1 cellular context compared by ENCODE assay signal in the genomic region with DNA sequence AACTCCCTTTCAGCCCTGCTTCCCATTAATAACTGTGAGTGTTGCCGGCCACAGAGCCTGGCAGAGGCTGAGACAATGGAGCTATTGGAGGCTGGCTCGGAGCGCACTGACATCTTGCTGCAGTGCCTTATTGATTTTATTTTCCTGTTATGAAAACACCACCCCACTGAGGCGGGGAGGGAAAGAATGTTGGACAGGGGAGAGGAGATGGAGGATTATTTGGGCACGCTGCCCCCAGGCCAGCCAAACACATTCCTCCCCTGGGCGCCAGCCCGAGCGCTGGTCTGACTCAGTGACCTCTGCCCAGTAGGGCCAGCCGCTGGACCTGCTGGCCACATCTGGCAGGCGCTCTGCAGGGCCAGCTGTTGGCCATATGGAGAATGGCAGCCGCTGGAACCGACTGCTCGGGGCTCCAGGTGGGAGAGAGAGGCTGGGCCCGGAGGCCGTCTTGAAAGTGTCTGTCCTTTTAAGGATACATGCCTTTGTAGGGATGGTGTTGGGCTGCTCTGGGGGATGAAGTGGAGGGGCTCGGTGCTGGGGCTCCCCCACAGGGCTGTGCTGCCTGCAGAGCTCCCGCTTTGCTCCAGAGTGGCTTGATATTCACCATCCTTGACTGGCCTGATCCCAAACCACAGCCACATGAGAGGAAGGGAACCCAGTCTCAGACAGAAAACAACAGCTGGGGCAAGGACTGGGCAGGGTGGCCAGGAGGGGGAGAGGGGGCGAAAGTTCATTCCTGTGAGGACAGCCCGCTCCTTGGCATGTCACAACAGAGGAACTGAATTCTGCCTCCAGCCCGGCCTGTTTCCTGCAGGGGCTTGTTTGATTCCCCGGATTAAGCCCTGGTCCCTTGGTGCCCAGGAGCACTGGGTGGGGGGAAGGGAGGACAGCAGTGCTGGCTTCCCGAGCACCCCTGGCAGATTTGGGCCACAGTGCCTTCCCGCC.
TF ChIP-seq lines count a peak whose summit lies in the region.

No MANE protein-coding gene starts in this region.

TF ChIP-seq in WTC11, 78 proteins besides CTCF, POLR2A, EP300 and RAD21 (continued from another document):
- TF ChIP-seq, protein P1, sequence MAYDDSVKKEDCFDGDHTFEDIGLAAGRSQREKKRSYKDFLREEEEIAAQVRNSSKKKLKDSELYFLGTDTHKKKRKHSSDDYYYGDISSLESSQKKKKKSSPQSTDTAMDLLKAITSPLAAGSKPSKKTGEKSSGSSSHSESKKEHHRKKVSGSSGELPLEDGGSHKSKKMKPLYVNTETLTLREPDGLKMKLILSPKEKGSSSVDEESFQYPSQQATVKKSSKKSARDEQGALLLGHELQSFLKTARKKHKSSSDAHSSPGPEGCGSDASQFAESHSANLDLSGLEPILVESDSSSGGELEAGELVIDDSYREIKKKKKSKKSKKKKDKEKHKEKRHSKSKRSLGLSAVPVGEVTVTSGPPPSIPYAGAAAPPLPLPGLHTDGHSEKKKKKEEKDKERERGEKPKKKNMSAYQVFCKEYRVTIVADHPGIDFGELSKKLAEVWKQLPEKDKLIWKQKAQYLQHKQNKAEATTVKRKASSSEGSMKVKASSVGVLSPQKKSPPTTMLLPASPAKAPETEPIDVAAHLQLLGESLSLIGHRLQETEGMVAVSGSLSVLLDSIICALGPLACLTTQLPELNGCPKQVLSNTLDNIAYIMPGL (CRISPR knock-in tag; IDR thresholded peaks at IDR 0.05): no peak
- TF ChIP-seq ZNF263 (CRISPR knock-in tag; IDR thresholded peaks at IDR 0.05; ENCODE audit: low read depth): no peak
- TF ChIP-seq, protein P2, sequence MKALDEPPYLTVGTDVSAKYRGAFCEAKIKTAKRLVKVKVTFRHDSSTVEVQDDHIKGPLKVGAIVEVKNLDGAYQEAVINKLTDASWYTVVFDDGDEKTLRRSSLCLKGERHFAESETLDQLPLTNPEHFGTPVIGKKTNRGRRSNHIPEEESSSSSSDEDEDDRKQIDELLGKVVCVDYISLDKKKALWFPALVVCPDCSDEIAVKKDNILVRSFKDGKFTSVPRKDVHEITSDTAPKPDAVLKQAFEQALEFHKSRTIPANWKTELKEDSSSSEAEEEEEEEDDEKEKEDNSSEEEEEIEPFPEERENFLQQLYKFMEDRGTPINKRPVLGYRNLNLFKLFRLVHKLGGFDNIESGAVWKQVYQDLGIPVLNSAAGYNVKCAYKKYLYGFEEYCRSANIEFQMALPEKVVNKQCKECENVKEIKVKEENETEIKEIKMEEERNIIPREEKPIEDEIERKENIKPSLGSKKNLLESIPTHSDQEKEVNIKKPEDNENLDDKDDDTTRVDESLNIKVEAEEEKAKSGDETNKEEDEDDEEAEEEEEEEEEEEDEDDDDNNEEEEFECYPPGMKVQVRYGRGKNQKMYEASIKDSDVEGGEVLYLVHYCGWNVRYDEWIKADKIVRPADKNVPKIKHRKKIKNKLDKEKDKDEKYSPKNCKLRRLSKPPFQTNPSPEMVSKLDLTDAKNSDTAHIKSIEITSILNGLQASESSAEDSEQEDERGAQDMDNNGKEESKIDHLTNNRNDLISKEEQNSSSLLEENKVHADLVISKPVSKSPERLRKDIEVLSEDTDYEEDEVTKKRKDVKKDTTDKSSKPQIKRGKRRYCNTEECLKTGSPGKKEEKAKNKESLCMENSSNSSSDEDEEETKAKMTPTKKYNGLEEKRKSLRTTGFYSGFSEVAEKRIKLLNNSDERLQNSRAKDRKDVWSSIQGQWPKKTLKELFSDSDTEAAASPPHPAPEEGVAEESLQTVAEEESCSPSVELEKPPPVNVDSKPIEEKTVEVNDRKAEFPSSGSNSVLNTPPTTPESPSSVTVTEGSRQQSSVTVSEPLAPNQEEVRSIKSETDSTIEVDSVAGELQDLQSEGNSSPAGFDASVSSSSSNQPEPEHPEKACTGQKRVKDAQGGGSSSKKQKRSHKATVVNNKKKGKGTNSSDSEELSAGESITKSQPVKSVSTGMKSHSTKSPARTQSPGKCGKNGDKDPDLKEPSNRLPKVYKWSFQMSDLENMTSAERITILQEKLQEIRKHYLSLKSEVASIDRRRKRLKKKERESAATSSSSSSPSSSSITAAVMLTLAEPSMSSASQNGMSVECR (CRISPR knock-in tag; IDR thresholded peaks at IDR 0.05; ENCODE audit: borderline replicate concordance): no peak
- TF ChIP-seq, protein P3, sequence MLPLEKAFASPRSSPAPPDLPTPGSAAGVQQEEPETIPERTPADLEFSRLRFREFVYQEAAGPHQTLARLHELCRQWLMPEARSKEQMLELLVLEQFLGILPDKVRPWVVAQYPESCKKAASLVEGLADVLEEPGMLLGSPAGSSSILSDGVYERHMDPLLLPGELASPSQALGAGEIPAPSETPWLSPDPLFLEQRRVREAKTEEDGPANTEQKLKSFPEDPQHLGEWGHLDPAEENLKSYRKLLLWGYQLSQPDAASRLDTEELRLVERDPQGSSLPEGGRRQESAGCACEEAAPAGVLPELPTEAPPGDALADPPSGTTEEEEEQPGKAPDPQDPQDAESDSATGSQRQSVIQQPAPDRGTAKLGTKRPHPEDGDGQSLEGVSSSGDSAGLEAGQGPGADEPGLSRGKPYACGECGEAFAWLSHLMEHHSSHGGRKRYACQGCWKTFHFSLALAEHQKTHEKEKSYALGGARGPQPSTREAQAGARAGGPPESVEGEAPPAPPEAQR (CRISPR knock-in tag; IDR thresholded peaks at IDR 0.05): no peak
